ENCODE assay signal across 1 cellular context in genomic region chr5:88671808-88672499, GRCh38.
TF ChIP-seq lines count a peak whose summit lies in the region.

No MANE protein-coding gene starts in this region.

TF ChIP-seq in SK-N-SH, 30 proteins besides CTCF, POLR2A, EP300 and RAD21 (continued from another document):
- no peak for TF ChIP-seq USF1 (IDR thresholded peaks at IDR 0.05; ENCODE audit: borderline replicate concordance, low read depth)
- TF ChIP-seq RXRA (IDR thresholded peaks at IDR 0.05; ENCODE audit: borderline replicate concordance, low read depth), result no peak
- TF ChIP-seq MAX (IDR thresholded peaks at IDR 0.05; ENCODE audit: low read depth), result no peak
- TF ChIP-seq ZBTB33 (IDR thresholded peaks at IDR 0.05; ENCODE audit: borderline replicate concordance, low read depth), result no peak
- no peak for TF ChIP-seq IRF3 (IDR thresholded peaks at IDR 0.05; ENCODE audit: low read depth, low read length)
- TF ChIP-seq TEAD4 (IDR thresholded peaks at IDR 0.05; ENCODE audit: borderline replicate concordance, insufficient read depth), result no peak
- no peak for TF ChIP-seq FOXM1 (IDR thresholded peaks at IDR 0.05; ENCODE audit: low read depth)
- TF ChIP-seq FOSL2 (IDR thresholded peaks at IDR 0.05; ENCODE audit: borderline replicate concordance, low read depth), result no peak
- TF ChIP-seq GATA2 (CRISPR knock-in tag; IDR thresholded peaks at IDR 0.05), result no peak
- no peak for TF ChIP-seq RFX5 (IDR thresholded peaks at IDR 0.05; ENCODE audit: low read length)
- TF ChIP-seq CHD2 (IDR thresholded peaks at IDR 0.05; ENCODE audit: low read length, partially characterized antibody), result no peak
- no peak for TF ChIP-seq SMC3 (IDR thresholded peaks at IDR 0.05; ENCODE audit: low read depth, low read length)
- TF ChIP-seq TAF1 (IDR thresholded peaks at IDR 0.05; ENCODE audit: borderline replicate concordance, low read depth, low read length), result no peak
- no peak for TF ChIP-seq MXI1 (IDR thresholded peaks at IDR 0.05; ENCODE audit: low read depth, low read length)
